ENCODE assay signal across 25 cellular contexts in genomic region chr3:146145642-146146041, GRCh38.
"Had no signal": no experiment of that assay in that cellular context is flagged by ENCODE, and none has a peak within 500 bp of the region (broad histone marks: within the 10 kb centered on the region; RNA-seq: fewer than 3 reads in every experiment).

No MANE protein-coding gene starts in this region.

- H3K4me3 ChIP-seq: adrenal gland, Peyer's patch, SJSA1 had no signal

- DNase-seq: activated CD4-positive, alpha-beta T cell treated with anti-CD3 and anti-CD28 coated beads for 48 hours; activated CD4-positive, alpha-beta T cell treated with anti-CD3 and anti-CD28 coated beads, Interleukin-2, amount 50 U/mL, for 4 hours; activated CD4-positive, CD25-positive, alpha-beta regulatory T cell treated with anti-CD3 and anti-CD28 coated beads, Interleukin-2, amount 50 U/mL, for 72 hours; activated CD8-positive, alpha-beta memory T cell treated with anti-CD3 and anti-CD28 coated beads, Interleukin-2, amount 50 U/mL, for 48 hours; activated CD8-positive, alpha-beta T cell treated with anti-CD3 and anti-CD28 coated beads, Interleukin-2, amount 10 ng/mL, durations not matched to agents 7 days and 5 days; activated naive CD4-positive, alpha-beta T cell treated with anti-CD3 and anti-CD28 coated beads, Interleukin-2, amount 50 U/mL, for 16 hours; activated naive CD8-positive, alpha-beta T cell treated with anti-CD3 and anti-CD28 coated beads, Interleukin-2, amount 10 ng/mL, durations not matched to agents 7 days and 5 days; activated T-cell treated with anti-CD3 and anti-CD28 coated beads, Interleukin-2, amount 50 U/mL, for 1 hour; adrenal gland; anterior cingulate cortex; caudate nucleus; NCI-H1092; NCI-H1417; NCI-H1930; NCI-H2171 treated with DMSO at 0.1 percent for 48 hours; NCI-H226; NCI-H526; NCI-H774; NK-92 treated with Interleukin-12 subunit alpha and Interleukin-12 subunit beta, amount 100 ng/mL, for 24 hours; OCI-M1; Peyer's patch; SHP77 had no signal

- H3K9ac ChIP-seq: KMS-11 had no signal

- H3K27me3 ChIP-seq: adrenal gland, Peyer's patch, SJSA1 had no signal

- ATAC-seq: activated CD8-positive, alpha-beta T cell treated with anti-CD3 and anti-CD28 coated beads, Interleukin-2, amount 10 ng/mL, durations not matched to agents 7 days and 5 days; WTC11 had no signal

- H3K27ac ChIP-seq: adrenal gland, KMS-11, Peyer's patch, SJSA1 had no signal

- H3K9me3 ChIP-seq: Peyer's patch, SJSA1 had no signal

- H3K36me3 ChIP-seq: adrenal gland, Peyer's patch had no signal
